Comparison of ENCODE assay signal across 8 cellular contexts in genomic region chr4:1713003-1713397, GRCh38. TPM values are rescaled to one million over a fixed set of nuclear protein-coding genes. Genes with fewer than 3 reads are reported as not detected.
DNase-seq lines count a peak whose midpoint lies in the region; ATAC-seq and TF ChIP-seq lines count a peak whose summit lies in the region.

No MANE protein-coding gene starts in this region.

- no peak for DNase-seq in AG04450 (ENCODE audit: low read depth, low spot score)
- DNase-seq in NCI-H2196 treated with DMSO at 0.1 percent for 48 hours (lab: John Stamatoyannopoulos, UW; ENCODE audit: unreplicated experiment): peak; percentile 73
- DNase-seq in effector memory CD4-positive, alpha-beta T cell: no peak
- no peak for DNase-seq in nephron progenitor cell
- no peak for DNase-seq in cerebellum (ENCODE audit: low spot score)
- DNase-seq in stimulated activated CD4-positive, alpha-beta T cell treated with anti-CD3 and anti-CD28 coated beads, Interleukin-1b, Interleukin-23, amount 100 ng/mL, for 48 hours: no peak
- no peak for DNase-seq in ureter (ENCODE audit: low spot score)

- peak; percentile 6 for ATAC-seq in GM19463 (IDR thresholded peaks at IDR 0.05; ENCODE audit: unreplicated experiment)

- peak overlapping the region; percentile 92 for H3K27ac Mint-ChIP-seq in nephron progenitor cell

- H3K9me3 Mint-ChIP-seq in nephron progenitor cell: no peaks in the 10 kb centered on the region

- no peaks in the 10 kb centered on the region for H3K27me3 Mint-ChIP-seq in nephron progenitor cell (ENCODE audit: low read depth, poor library complexity)

- H3K4me3 Mint-ChIP-seq in nephron progenitor cell: peak overlapping the region; percentile 85

- peaks cover 20% of the 10 kb centered on the region for H3K36me3 Mint-ChIP-seq in nephron progenitor cell (ENCODE audit: low read depth)

- no peaks in the 10 kb centered on the region; the same call in 1 of the 2 replicates for H3K9me3 ChIP-seq in AG04450 (ENCODE audit: control insufficient read depth, insufficient read depth, low read length)
- no peaks in the 10 kb centered on the region for H3K9me3 ChIP-seq in effector memory CD4-positive, alpha-beta T cell (ENCODE audit: control insufficient read depth, low read length)

- peaks cover 12% of the 10 kb centered on the region for H3K36me3 ChIP-seq in effector memory CD4-positive, alpha-beta T cell (ENCODE audit: control insufficient read depth, insufficient read depth, low read length)

- POLR2A ChIA-PET in AG04450 (lab: Yijun Ruan, JAX): interaction anchor here (0.9 to 2.1 kb wide), 3 partner anchors 8 to 10 kb away, joined by 3 to 21 read pairs (median 6); partner anchors contain the start of genes TACC3 and TMEM129

- H3K4me1 Mint-ChIP-seq in nephron progenitor cell: peaks cover 62% of the 10 kb centered on the region

- H3K27ac ChIP-seq in AG04450 (ENCODE audit: low read depth, low read length): peak overlapping the region; percentile 31
- peak overlapping the region; percentile 98 for H3K27ac ChIP-seq in effector memory CD4-positive, alpha-beta T cell (ENCODE audit: insufficient read depth, low read length, poor library complexity, severe bottlenecking)

- TF ChIP-seq CTCF in AG04450 (IDR thresholded peaks at IDR 0.05; ENCODE audit: low read depth, low read length) (no peak), nephron progenitor cell (IDR thresholded peaks at IDR 0.05) (no peak)

- CTCF ChIA-PET in AG04450 (lab: Charles Lee): interaction anchor here (0.8 to 1.9 kb wide), 2 partner anchors 13 to 357 kb away, joined by 4 read pairs; no protein-coding TSS in a partner anchor

- no peaks in the 10 kb centered on the region for H3K27me3 ChIP-seq in AG04450 (ENCODE audit: control insufficient read depth, insufficient read depth, low read length)
- no peaks in the 10 kb centered on the region for H3K27me3 ChIP-seq in effector memory CD4-positive, alpha-beta T cell (replicated peaks; ENCODE audit: control insufficient read depth, insufficient read depth, low read length, poor library complexity, severe bottlenecking)

- H3K4me1 ChIP-seq in effector memory CD4-positive, alpha-beta T cell (ENCODE audit: control insufficient read depth, insufficient read depth, low read length, poor library complexity, severe bottlenecking): peaks cover 29% of the 10 kb centered on the region

- peak overlapping the region; percentile 88 for H3K4me3 ChIP-seq in AG04450 (ENCODE audit: low read depth, low read length)
- H3K4me3 ChIP-seq in effector memory CD4-positive, alpha-beta T cell (ENCODE audit: insufficient read depth, low read depth, low read length, poor library complexity, severe bottlenecking): peak overlapping the region; percentile 64

RNA-seq across cellular contexts. Expression of gene SLBP, which starts 0.9 kb away (rescaled TPM):
- polyA plus RNA-seq in AG04450 (2011; rRNA removed): 56.3 and 72.0 TPM in 2 replicates
- polyA minus RNA-seq in AG04450 (2011; rRNA and poly(A)+ RNA removed): 23.9 and 28.1 TPM in 2 replicates
- total RNA-seq in cerebellum (25.5 TPM), ureter (29.4 TPM)

RNA-seq across cellular contexts. Expression of gene TMEM129, which starts 8.1 kb away (rescaled TPM):
- 13.1 and 20.8 TPM in 2 replicates for polyA plus RNA-seq in AG04450 (2011; rRNA removed)
- polyA minus RNA-seq in AG04450 (2011; rRNA and poly(A)+ RNA removed): 7.5 and 12.2 TPM in 2 replicates
- total RNA-seq in cerebellum (13.5 TPM), ureter (38.4 TPM)

RNA-seq across cellular contexts. Expression of gene TACC3, which starts 8.3 kb away (rescaled TPM):
- 7.0 and 8.5 TPM in 2 replicates for polyA plus RNA-seq in AG04450 (2011; rRNA removed)
- 5.3 and 8.8 TPM in 2 replicates for polyA minus RNA-seq in AG04450 (2011; rRNA and poly(A)+ RNA removed)
- total RNA-seq in cerebellum (8.7 TPM), ureter (8.3 TPM)

RNA-seq across cellular contexts. Expression of gene FAM53A, which starts 28.9 kb away (rescaled TPM):
- 1.1 TPM in 2 replicates for polyA plus RNA-seq in AG04450 (2011; rRNA removed)
- 1.3 and 1.8 TPM in 2 replicates for polyA minus RNA-seq in AG04450 (2011; rRNA and poly(A)+ RNA removed)
- 1.6 TPM for total RNA-seq in cerebellum
- 2.5 TPM for total RNA-seq in ureter
